8 cellular contexts compared by ENCODE assay signal in the genomic region with DNA sequence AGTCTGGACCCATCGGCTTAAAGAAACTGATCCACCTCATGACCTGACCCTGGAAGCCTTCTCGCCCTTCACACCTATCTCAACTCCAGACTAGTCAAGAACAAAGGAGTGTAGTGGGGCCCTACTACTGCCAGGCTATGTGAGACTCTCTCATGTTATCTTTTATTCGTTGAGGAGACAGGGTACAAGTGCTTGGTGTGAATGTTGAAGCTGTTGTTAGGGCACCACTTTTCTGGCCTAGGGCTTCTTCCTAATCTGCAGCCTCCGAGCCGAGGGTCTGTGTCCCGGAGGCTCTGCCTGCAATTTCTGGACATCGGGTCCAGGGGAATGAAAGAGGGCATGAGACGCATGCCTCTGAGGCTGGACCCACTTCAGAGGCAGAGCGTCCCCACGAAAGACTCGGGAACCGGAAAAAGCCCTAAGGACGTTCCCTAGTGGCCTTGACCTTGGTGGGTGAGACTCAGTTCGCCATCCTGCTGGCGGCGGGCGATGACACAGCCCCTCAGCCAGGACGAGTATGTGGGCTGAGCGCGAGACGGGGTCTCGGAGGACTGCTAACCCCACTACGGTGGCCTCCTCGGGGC. TPM values are rescaled to one million over a fixed set of nuclear protein-coding genes. Genes with fewer than 3 reads are reported as not detected.
DNase-seq lines count a peak whose midpoint lies in the region; ATAC-seq, FAIRE-seq and TF ChIP-seq lines count a peak whose summit lies in the region.

No MANE protein-coding gene starts in this region.

- POLR2A ChIA-PET in H1 (lab: Charles Lee; ENCODE audit: partially characterized antibody): interaction anchor here (0.6 to 2.3 kb wide), 11 partner anchors 8 to 507 kb away, joined by 3 to 6 read pairs (median 3); partner anchors contain the start of gene CAMTA1

- H3K27me3 ChIP-seq in OCI-LY3 (ENCODE audit: low read depth, low read length) (no peaks in the 10 kb centered on the region), H1 (replicated peaks in 1 of 4; ENCODE audit: control insufficient read depth in 3 of 4, extremely low read depth in 1 of 4, insufficient read depth in 3 of 4, low read length in 3 of 4) (peaks cover 0 to 4% (median 1%) of the 10 kb centered on the region in 4 experiments; a peak in 3 of 7 replicates), neural progenitor cell (no peaks in the 10 kb centered on the region)

- H3K9ac ChIP-seq in OCI-LY3 (ENCODE audit: low read length) (peak overlapping the region; percentile 79), H1 (replicated peaks in 1 of 4; ENCODE audit: extremely low read depth in 1 of 4, low read depth in 3 of 4, low read length in 3 of 4) (peak overlapping the region; percentile 88 to 99 (median 98)), neural progenitor cell (peak overlapping the region; percentile 91)

- H3K79me1 ChIP-seq in H1 (ENCODE audit: low read depth, low read length): peaks cover 3% of the 10 kb centered on the region; the same call in 1 of the 2 replicates

- peak overlapping the region; percentile 12 for H3K4ac ChIP-seq in H1 (replicated peaks; ENCODE audit: insufficient read length, low read depth, low read length)

- H3K9me3 Mint-ChIP-seq in neural progenitor cell: no peaks in the 10 kb centered on the region

- no peak overlapping the region for H3K23ac ChIP-seq in H1 (ENCODE audit: insufficient read length)

- no peak overlapping the region for H2BK20ac ChIP-seq in H1 (ENCODE audit: low read length)

- peak overlapping the region; percentile 95; the same call in 1 of the 2 replicates for H2BK12ac ChIP-seq in H1 (ENCODE audit: low read depth, low read length)

- H4K5ac ChIP-seq in H1 (ENCODE audit: insufficient read length, low read depth, low read length): peak overlapping the region; percentile 1

- H2AK5ac ChIP-seq in H1 (ENCODE audit: low read depth, low read length): peak overlapping the region; percentile 85; the same call in 1 of the 2 replicates

- H3K27me3 Mint-ChIP-seq in neural progenitor cell (ENCODE audit: insufficient read depth, low read depth): peaks cover 2% of the 10 kb centered on the region

- DNase-seq in H1 (ENCODE audit: low read depth in 1 of 2, low spot score in 2 of 2) (no peak), neural progenitor cell (ENCODE audit: low spot score) (peak; percentile 8), GM13977 (ENCODE audit: low spot score) (no peak), NCI-H510A treated with DMSO at 0.1 percent for 48 hours (lab: John Stamatoyannopoulos, UW) (no peak), GM19240 (ENCODE audit: insufficient read length, low spot score) (no peak), AG08395 (ENCODE audit: low spot score) (no peak)

- peak overlapping the region; percentile 98 for H2BK5ac ChIP-seq in H1 (ENCODE audit: low read depth, low read length)

- FAIRE-seq in H1 (lab: Jason Lieb, UNC): no peak

- H3K14ac ChIP-seq in H1 (ENCODE audit: insufficient read length): no peak overlapping the region

- peaks cover 6% of the 10 kb centered on the region; the same call in 1 of the 2 replicates for H3K23me2 ChIP-seq in H1 (ENCODE audit: low read depth, low read length)

- no peak for TF ChIP-seq CTCF in OCI-LY3 (IDR thresholded peaks at IDR 0.05; ENCODE audit: low read depth, low read length)
- TF ChIP-seq CTCF in H1 (IDR thresholded peaks at IDR 0.05; ENCODE audit: control extremely low read depth in 1 of 3, insufficient read depth in 1 of 3, low read depth in 1 of 3, low read length in 3 of 3): no peak
- TF ChIP-seq CTCF in neural progenitor cell (IDR thresholded peaks at IDR 0.05): no peak
- no peak for TF ChIP-seq CTCF in GM13977 (IDR thresholded peaks at IDR 0.05; ENCODE audit: extremely low read depth, insufficient read depth, missing control alignments)

- H3K36me3 Mint-ChIP-seq in neural progenitor cell: no peaks in the 10 kb centered on the region

- TF ChIP-seq POLR2A in H1 (IDR thresholded peaks at IDR 0.05; ENCODE audit: control extremely low read depth in 1 of 2, low read depth in 2 of 2, low read length in 2 of 2): peak in 1 of 2 experiments; percentile 9; a peak in 1 of 3 replicates

- H4K20me1 ChIP-seq in OCI-LY3 (ENCODE audit: insufficient read depth, low read length) (no peaks in the 10 kb centered on the region), H1 (replicated peaks in 1 of 2; ENCODE audit: control insufficient read depth in 1 of 2, insufficient read depth in 2 of 2, low read length in 2 of 2) (peaks cover 0 to 8% of the 10 kb centered on the region in 2 experiments), neural progenitor cell (ENCODE audit: low read depth) (peaks cover 33% of the 10 kb centered on the region)

- peak overlapping the region; percentile 99 for H3K4me3 ChIP-seq in OCI-LY3 (ENCODE audit: low read length)
- peak overlapping the region; percentile 71 to 98 (median 96) for H3K4me3 ChIP-seq in H1 (ENCODE audit: extremely low read depth in 1 of 4, insufficient read depth in 2 of 4, low read depth in 3 of 4, low read length in 4 of 4)
- peak overlapping the region; percentile 85 for H3K4me3 ChIP-seq in neural progenitor cell

- in situ Hi-C loops in GM13977 (cut with MboI; ENCODE audit: low pct_unique_long_range_greater_than_20kb, low sequenced_read_pairs, unreplicated experiment): loop anchor here (25.0 kb wide), 2 partner anchors 361 to 511 kb away; no protein-coding TSS in a partner anchor

- no peak for TF ChIP-seq EP300 in H1 (IDR thresholded peaks at IDR 0.05; ENCODE audit: borderline replicate concordance in 1 of 2, low read depth in 2 of 2, low read length in 2 of 2)

- 7% methylated on average over 24 of the region's 24 CpGs; no CpG with 5 or more reads in 1 of the 2 experiments for WGBS in H1 (ENCODE audit: extremely low coverage in 1 of 2, insufficient coverage in 1 of 2, insufficient read length in 1 of 2, insufficient replicate concordance in 2 of 2, low coverage in 1 of 2, low lambda C conversion rate in 2 of 2, missing lambda C conversion rate in 1 of 2), 2 experiments

- H3K36me3 ChIP-seq in OCI-LY3 (replicated peaks; ENCODE audit: low read depth, low read length): no peaks in the 10 kb centered on the region
- H3K36me3 ChIP-seq in H1 (ENCODE audit: control insufficient read depth in 2 of 4, insufficient read depth in 4 of 4, low read length in 3 of 4): peaks cover 0 to 4% (median 0%) of the 10 kb centered on the region in 4 experiments; a peak in 1 of 8 replicates
- no peaks in the 10 kb centered on the region for H3K36me3 ChIP-seq in neural progenitor cell

- peaks cover 6% of the 10 kb centered on the region for H3F3A ChIP-seq in neural progenitor cell (ENCODE audit: low read depth)

- no peak overlapping the region for H2BK15ac ChIP-seq in H1 (ENCODE audit: low read length)

- peak overlapping the region; percentile 99 for H3K18ac ChIP-seq in H1 (ENCODE audit: extremely low read depth, low read length)

- H3K4me3 Mint-ChIP-seq in neural progenitor cell: peak overlapping the region; percentile 94

- H3K4me1 Mint-ChIP-seq in neural progenitor cell: peaks cover 16% of the 10 kb centered on the region

- peak overlapping the region; percentile 86 for H4K91ac ChIP-seq in H1 (replicated peaks; ENCODE audit: insufficient read length, low read length)

- H3K79me2 ChIP-seq in OCI-LY3 (ENCODE audit: low read length): peaks cover 54% of the 10 kb centered on the region
- H3K79me2 ChIP-seq in H1 (ENCODE audit: control insufficient read depth in 1 of 2, insufficient read depth in 2 of 2, low read length in 2 of 2): peaks cover 24 to 54% of the 10 kb centered on the region in 2 experiments
- H3K79me2 ChIP-seq in neural progenitor cell (ENCODE audit: low read depth): peaks cover 56% of the 10 kb centered on the region

- no peak overlapping the region for H2BK120ac ChIP-seq in H1 (replicated peaks; ENCODE audit: low read depth, low read length)

- H3K4me1 ChIP-seq in OCI-LY3 (ENCODE audit: low read length): peaks cover 11% of the 10 kb centered on the region
- H3K4me1 ChIP-seq in H1 (replicated peaks in 1 of 4; ENCODE audit: control insufficient read depth in 3 of 4, insufficient read depth in 4 of 4, low read length in 3 of 4): peaks cover 0 to 7% (median 2%) of the 10 kb centered on the region in 4 experiments; a peak in 3 of 7 replicates
- peaks cover 9% of the 10 kb centered on the region for H3K4me1 ChIP-seq in neural progenitor cell

- H3K9me3 ChIP-seq in OCI-LY3 (ENCODE audit: insufficient read depth, low read length): no peaks in the 10 kb centered on the region
- H3K9me3 ChIP-seq in H1 (ENCODE audit: insufficient read depth in 2 of 2, low read depth in 1 of 2, low read length in 1 of 2): no peaks in the 10 kb centered on the region
- H3K9me3 ChIP-seq in neural progenitor cell (ENCODE audit: low read depth): no peaks in the 10 kb centered on the region

- H4K8ac ChIP-seq in H1 (ENCODE audit: extremely low read depth, insufficient read depth, low read length): peak overlapping the region; percentile 100

- no peak overlapping the region for H3K27ac ChIP-seq in OCI-LY3 (ENCODE audit: low read length)
- H3K27ac ChIP-seq in H1 (ENCODE audit: low read depth, low read length): peak overlapping the region; percentile 97
- H3K27ac ChIP-seq in neural progenitor cell: no peak overlapping the region

- H3K4me2 ChIP-seq in OCI-LY3 (ENCODE audit: low read length) (peak overlapping the region; percentile 95), H1 (ENCODE audit: insufficient read depth in 1 of 2, low read depth in 2 of 2, low read length in 2 of 2) (peak overlapping the region; percentile 79 to 87), neural progenitor cell (peak overlapping the region; percentile 92)

- ATAC-seq in GM18873 (IDR thresholded peaks at IDR 0.05; ENCODE audit: low FRiP score, unreplicated experiment): peak; percentile 8

- TF ChIP-seq RAD21 in H1 (IDR thresholded peaks at IDR 0.05 in 1 of 2, conservative IDR thresholded peaks at IDR 0.05 in 1 of 2; ENCODE audit: low read depth in 2 of 2, low read length in 2 of 2): no peak

- H2AFZ ChIP-seq in OCI-LY3 (ENCODE audit: low read depth, low read length): no peak overlapping the region; the same call in 1 of the 2 replicates
- H2AFZ ChIP-seq in H1 (ENCODE audit: low read length): no peak overlapping the region
- peak overlapping the region; percentile 96 for H2AFZ ChIP-seq in neural progenitor cell (replicated peaks)

- CTCF ChIA-PET in H1 (lab: Charles Lee; ENCODE audit: partially characterized antibody): interaction anchor here (0.6 to 2.2 kb wide), 15 partner anchors 9 to 940 kb away, joined by 3 to 9 read pairs (median 3); no protein-coding TSS in a partner anchor

- H3K27ac Mint-ChIP-seq in neural progenitor cell: peak overlapping the region; percentile 50

- peak overlapping the region; percentile 49 for H3K56ac ChIP-seq in H1 (replicated peaks; ENCODE audit: insufficient read length, low read depth, low read length)

RNA-seq across cellular contexts. Expression of gene DNAJC11, which starts 0.7 kb away (rescaled TPM):
- 90.9 and 92.8 TPM in 2 replicates for total RNA-seq in H1 (2021; fragmentation: NEBNext Ultra II Directional; extraction: Animal tissue kit (Norgen Biotek cat#: 25700))
- polyA plus RNA-seq in H1 (2011; rRNA removed): 43.9 and 64.3 TPM in 2 replicates
- polyA plus RNA-seq in H1 (2011; cell fraction: cytosol; rRNA removed): 46.9 TPM
- 97.3 TPM for polyA plus RNA-seq in H1 (2011; cell fraction: nucleus; rRNA removed)
- polyA plus RNA-seq in H1 (2012, experiment 1 of 2): 73.8 to 103 TPM (median 78.6 TPM) in 4 replicates
- 33.4 TPM for polyA plus RNA-seq in H1 (2012, experiment 2 of 2)
- polyA plus RNA-seq in H1 (2013, experiment 1 of 2): 63.1 TPM
- polyA plus RNA-seq in H1 (2013, experiment 2 of 2): 61.7 TPM
- 50.0 and 68.9 TPM in 2 replicates for polyA minus RNA-seq in H1 (2011; rRNA and poly(A)+ RNA removed)
- polyA minus RNA-seq in H1 (2011; cell fraction: cytosol; rRNA and poly(A)+ RNA removed): 27.9 TPM
- polyA minus RNA-seq in H1 (2011; cell fraction: nucleus; rRNA and poly(A)+ RNA removed): 51.5 TPM
- total RNA-seq in neural progenitor cell (ENCODE audit: low replicate concordance): 39.4 and 47.6 TPM in 2 replicates
